8 cellular contexts compared by ENCODE assay signal in the genomic region with DNA sequence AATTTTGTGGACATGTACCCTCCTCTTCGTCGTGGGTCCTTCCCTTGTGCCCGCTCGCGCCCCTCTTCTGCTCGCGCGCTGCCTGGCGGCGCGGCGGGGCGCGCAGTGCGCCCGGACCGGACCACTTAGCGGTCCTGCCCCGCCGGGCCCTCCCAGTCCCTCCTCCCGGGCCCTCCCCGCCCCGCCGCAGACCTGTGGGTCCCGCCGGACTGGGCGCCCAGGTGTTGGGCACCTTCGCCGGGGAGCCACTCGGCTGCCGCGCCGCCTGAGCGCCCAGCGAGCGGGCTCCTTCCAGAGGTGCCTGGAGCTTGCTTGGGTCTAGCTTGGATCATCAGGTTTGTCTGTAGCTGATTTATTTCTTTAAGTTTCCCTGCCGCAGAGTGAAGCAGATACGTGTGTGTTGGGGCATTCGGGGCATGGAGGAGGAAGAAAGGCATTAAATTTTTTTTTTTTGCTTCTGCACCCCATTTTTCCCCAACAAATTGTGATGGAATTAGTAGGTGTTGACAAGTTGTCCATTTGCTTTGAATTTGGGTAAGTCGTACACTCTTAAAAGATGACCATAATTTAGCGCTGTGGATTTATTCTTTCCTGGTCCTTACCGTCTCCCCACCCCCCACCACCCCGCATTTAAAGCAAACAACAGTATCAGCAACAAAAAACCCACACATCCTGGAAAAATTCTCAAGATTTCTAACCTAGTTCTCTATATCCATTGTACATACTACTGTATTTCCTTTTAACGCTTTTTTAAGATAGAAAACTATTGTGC. TPM values are rescaled to one million over a fixed set of nuclear protein-coding genes. Genes with fewer than 3 reads are reported as not detected.
A peak's percentile ranks its signal among the peaks of the same experiment; 100 is the strongest.
DNase-seq lines count a peak whose midpoint lies in the region; ATAC-seq and TF ChIP-seq lines count a peak whose summit lies in the region.

No MANE protein-coding gene starts in this region.

- peaks cover 23% of the 10 kb centered on the region for H3K4me1 Mint-ChIP-seq in endodermal cell

- no peaks in the 10 kb centered on the region for H3K27me3 ChIP-seq in endodermal cell (ENCODE audit: control insufficient read depth, insufficient read depth, low read length, poor library complexity, severe bottlenecking)

- ATAC-seq in HG02642 (IDR thresholded peaks at IDR 0.05; ENCODE audit: poor library complexity, unreplicated experiment) (peak; percentile 38), mucosa of descending colon (peak; percentile 67)

- H3K9ac ChIP-seq in endodermal cell (ENCODE audit: extremely low read depth, low read length, poor library complexity, severe bottlenecking), result peak overlapping the region; percentile 86

- H3K27ac ChIP-seq in endodermal cell (ENCODE audit: low read depth, low read length), result peak overlapping the region; percentile 50

- H3K27me3 Mint-ChIP-seq in endodermal cell (ENCODE audit: insufficient read depth), result no peaks in the 10 kb centered on the region

- H3K36me3 Mint-ChIP-seq in endodermal cell (ENCODE audit: low read depth), result no peaks in the 10 kb centered on the region

- intact Hi-C loops in mucosa of descending colon (cut with DNase I, micrococcal nuclease), result no loop called here

- DNase-seq in NCI-H524 (lab: John Stamatoyannopoulos, UW) (peak; percentile 17 to 60), NCI-H524 treated with DMSO at 0.1 percent for 48 hours (lab: John Stamatoyannopoulos, UW) (no peak), NCI-H1092 treated with DMSO at 0.1 percent for 48 hours (lab: John Stamatoyannopoulos, UW) (peak; percentile 51), endodermal cell (peak; percentile 77), mucosa of descending colon (peak; percentile 64 to 84 (median 80))
- peak; percentile 45 to 54 for DNase-seq in activated CD4-positive, alpha-beta T cell treated with anti-CD3 and anti-CD28 coated beads, Interleukin-2, amount 50 U/mL, for 48 hours
- peak in 5 of 6 experiments; percentile 27 to 63 (median 50) for DNase-seq in stimulated activated naive CD4-positive, alpha-beta T cell (lab: John Stamatoyannopoulos, UW)

- H3K4me3 ChIP-seq in endodermal cell (ENCODE audit: low read length), result peak overlapping the region; percentile 99
- H3K4me3 ChIP-seq in mucosa of descending colon, result peak overlapping the region; percentile 85

- H3K4me1 ChIP-seq in endodermal cell (ENCODE audit: control insufficient read depth, insufficient read depth, low read length), result no peaks in the 10 kb centered on the region
- H3K4me1 ChIP-seq in mucosa of descending colon (ENCODE audit: low read depth), result peaks cover 5% of the 10 kb centered on the region

- TF ChIP-seq CTCF in endodermal cell (conservative IDR thresholded peaks at IDR 0.05), result no peak
- no peak for TF ChIP-seq CTCF in mucosa of descending colon (IDR thresholded peaks at IDR 0.05)

- 0% methylated on average over 4 to 43 of the region's 44 CpGs for WGBS in endodermal cell (ENCODE audit: insufficient coverage in 1 of 2, insufficient read length in 1 of 2), 2 experiments

- H3K27ac Mint-ChIP-seq in endodermal cell, result peak overlapping the region; percentile 88

- peak overlapping the region; percentile 82 for H3K4me3 Mint-ChIP-seq in endodermal cell

- H3K9me3 Mint-ChIP-seq in endodermal cell, result no peaks in the 10 kb centered on the region

- H3K36me3 ChIP-seq in endodermal cell (ENCODE audit: control insufficient read depth, insufficient read depth, low read length), result peaks cover 27% of the 10 kb centered on the region
- H3K36me3 ChIP-seq in mucosa of descending colon (ENCODE audit: low read depth), result peaks cover 5% of the 10 kb centered on the region

- H3K9me3 ChIP-seq in endodermal cell (ENCODE audit: control insufficient read depth, low read length) (no peaks in the 10 kb centered on the region), mucosa of descending colon (no peaks in the 10 kb centered on the region)

RNA-seq across cellular contexts. Expression of a gene that starts 0.9 kb away (rescaled TPM):
- total RNA-seq in endodermal cell (100 to 1,000 TPM in 1 of 2 donors, 10 to 100 TPM in 1; 65.7 to 132 TPM), mucosa of descending colon (10 to 100 TPM; 23.3 to 38.9 (median 30.1) TPM)
- 38.2 TPM for polyA plus RNA-seq in endodermal cell (2013, experiment 1 of 2)
- polyA plus RNA-seq in endodermal cell (2013, experiment 2 of 2), result 48.4 TPM
